In genomic region chr13:107516517-107516916, GRCh38 we compare ENCODE assay signal across 24 cellular contexts.
"Had no signal": no experiment of that assay in that cellular context is flagged by ENCODE, and none has a peak within 500 bp of the region (broad histone marks: within the 10 kb centered on the region; RNA-seq: fewer than 3 reads in every experiment).

No MANE protein-coding gene starts in this region.

- H3K36me3 ChIP-seq: ascending aorta, brain microvascular endothelial cell, gastroesophageal sphincter, heart right ventricle, WERI-Rb-1 had no signal

- H3K4me2 ChIP-seq: hepatocyte had no signal

- DNase-seq: activated B cell treated with CpG ODN at 0.5 μM for 24 hours; activated CD4-positive, alpha-beta T cell treated with anti-CD3 and anti-CD28 coated beads for 48 hours; activated CD4-positive, alpha-beta T cell treated with anti-CD3 and anti-CD28 coated beads, Interleukin-2, amount 50 U/mL, for 1 hour; activated CD4-positive, alpha-beta T cell treated with anti-CD3 and anti-CD28 coated beads, Interleukin-2, amount 50 U/mL, for 48 hours; activated CD8-positive, alpha-beta memory T cell treated with anti-CD3 and anti-CD28 coated beads for 24 hours; activated CD8-positive, alpha-beta T cell treated with anti-CD3 and anti-CD28 coated beads for 36 hours; activated effector memory CD4-positive, alpha-beta T cell treated with anti-CD3 and anti-CD28 coated beads, Interleukin-2, amount 50 U/mL, for 16 hours; activated naive CD4-positive, alpha-beta T cell treated with anti-CD3 and anti-CD28 coated beads for 36 hours; activated naive CD8-positive, alpha-beta T cell treated with anti-CD3 and anti-CD28 coated beads for 36 hours; activated naive CD8-positive, alpha-beta T cell treated with anti-CD3 and anti-CD28 coated beads, Interleukin-2, amount 50 U/mL, for 24 hours; activated T-cell treated with anti-CD3 and anti-CD28 coated beads, Interleukin-2, amount 50 U/mL, for 4 hours; brain microvascular endothelial cell; dorsolateral prefrontal cortex; effector memory CD4-positive, alpha-beta T cell; endodermal cell; foreskin melanocyte; heart right ventricle; T1000; WERI-Rb-1 had no signal

- FAIRE-seq: bronchial epithelial cell had no signal

- H2AFZ ChIP-seq: hepatocyte had no signal

- H3K4me1 ChIP-seq: ascending aorta, gastroesophageal sphincter, heart right ventricle had no signal

- H3K27me3 ChIP-seq: ascending aorta, brain microvascular endothelial cell, dorsolateral prefrontal cortex, gastroesophageal sphincter, hepatocyte had no signal

- H3K9me3 ChIP-seq: ascending aorta, gastroesophageal sphincter had no signal

- H3K4me3 ChIP-seq: ascending aorta, coronary artery, dorsolateral prefrontal cortex, gastroesophageal sphincter, heart right ventricle, hepatocyte had no signal

- H3K27ac ChIP-seq: ascending aorta, brain microvascular endothelial cell, coronary artery, dorsolateral prefrontal cortex, gastroesophageal sphincter, heart right ventricle, hepatocyte, WERI-Rb-1 had no signal

- H3K79me2 ChIP-seq: hepatocyte had no signal
